Comparison of ENCODE assay signal across 7 cellular contexts in the genomic region with DNA sequence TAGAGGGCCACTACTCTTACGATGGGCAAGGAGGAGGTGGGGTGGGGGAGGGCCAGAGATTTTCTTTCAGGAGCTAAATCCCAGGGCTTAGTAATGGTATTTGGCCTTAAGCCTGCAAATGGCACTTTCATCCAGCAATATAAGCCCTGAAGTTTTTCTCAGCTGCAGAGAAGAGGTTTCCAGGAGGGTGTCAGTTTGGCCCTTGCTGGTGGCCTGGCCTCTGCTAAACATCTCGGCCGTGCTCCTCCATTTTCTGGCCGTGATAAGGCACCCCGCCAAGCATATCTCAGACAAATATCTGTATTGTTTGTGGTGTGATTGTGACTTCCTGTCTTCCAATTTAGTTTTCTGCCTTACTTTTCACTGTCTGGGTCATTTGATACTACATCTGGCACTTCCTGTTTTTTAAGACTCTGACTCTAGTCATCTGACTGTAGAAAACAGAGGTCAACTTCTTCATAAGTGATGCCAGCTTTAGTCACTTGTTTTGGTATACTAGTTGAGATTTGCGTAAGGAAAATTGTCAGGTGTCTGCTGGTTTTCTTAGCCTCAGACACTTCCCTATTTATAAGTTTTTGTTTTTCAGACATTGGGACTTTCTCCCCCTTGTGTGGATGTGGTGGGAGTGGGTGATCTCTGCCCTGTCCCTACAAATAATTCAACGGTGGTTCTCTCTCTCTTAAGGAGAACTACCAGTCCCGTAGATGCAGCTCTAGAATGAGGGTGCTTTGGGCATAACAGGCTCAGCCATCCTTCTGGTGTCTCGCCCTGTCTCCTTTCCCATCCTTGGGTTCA.
DNase-seq lines count a peak whose midpoint lies in the region; ATAC-seq and TF ChIP-seq lines count a peak whose summit lies in the region.

No MANE protein-coding gene starts in this region.

- H3K4me1 ChIP-seq in OCI-LY3 (ENCODE audit: low read length) = peaks cover 29% of the 10 kb centered on the region
- peaks cover 19% of the 10 kb centered on the region for H3K4me1 ChIP-seq in thymus (ENCODE audit: control insufficient read depth, insufficient read depth, low read length)

- H3K9ac ChIP-seq in OCI-LY3 (ENCODE audit: low read length) = peak overlapping the region; percentile 57

- H3K27me3 ChIP-seq in OCI-LY3 (ENCODE audit: low read depth, low read length) (no peaks in the 10 kb centered on the region), thymus (ENCODE audit: control insufficient read depth, insufficient read depth) (no peaks in the 10 kb centered on the region)

- no peak for TF ChIP-seq CTCF in OCI-LY3 (IDR thresholded peaks at IDR 0.05; ENCODE audit: low read depth, low read length)

- peaks cover 4% of the 10 kb centered on the region; the same call in 1 of the 2 replicates for H3K9me3 ChIP-seq in OCI-LY3 (ENCODE audit: insufficient read depth, low read length)
- H3K9me3 ChIP-seq in thymus (ENCODE audit: control insufficient read depth) = no peaks in the 10 kb centered on the region

- H3K36me3 ChIP-seq in OCI-LY3 (replicated peaks; ENCODE audit: low read depth, low read length) (no peaks in the 10 kb centered on the region), thymus (ENCODE audit: control insufficient read depth, insufficient read depth) (no peaks in the 10 kb centered on the region)

- peak overlapping the region; percentile 46 for H3K4me3 ChIP-seq in OCI-LY3 (ENCODE audit: low read length)
- no peak overlapping the region for H3K4me3 ChIP-seq in thymus (ENCODE audit: low read length)

- peaks cover 5% of the 10 kb centered on the region in 2 donors for H3K36me3 Mint-ChIP-seq in activated naive CD4-positive, alpha-beta T cell treated with anti-CD3 and anti-CD28 coated beads, Interleukin-2, amount 50 U/mL, for 72 hours

- peak in 1 of 2 donors; percentile 27 for DNase-seq in activated naive CD4-positive, alpha-beta T cell treated with anti-CD3 and anti-CD28 coated beads, Interleukin-2, amount 50 U/mL, for 72 hours (ENCODE audit: low spot score in 2 of 2)
- DNase-seq in kidney tubule cell (ENCODE audit: low spot score) (peak; percentile 72), NCI-H526 treated with DMSO at 0.1 percent for 48 hours (lab: John Stamatoyannopoulos, UW) (no peak)

- 25% methylated on average over 9 of the region's 9 CpGs for WGBS in thymus

- H3K4me2 ChIP-seq in OCI-LY3 (ENCODE audit: low read length) = peak overlapping the region; percentile 79

- H3K9me3 Mint-ChIP-seq in activated naive CD4-positive, alpha-beta T cell treated with anti-CD3 and anti-CD28 coated beads, Interleukin-2, amount 50 U/mL, for 72 hours = peaks cover 0 to 5% of the 10 kb centered on the region in 2 donors

- ATAC-seq in GM18909 (IDR thresholded peaks at IDR 0.05; ENCODE audit: poor library complexity, unreplicated experiment) = peak; percentile 91
- peak; percentile 85 for ATAC-seq in HG02943 (IDR thresholded peaks at IDR 0.05; ENCODE audit: low read depth, unreplicated experiment)
- ATAC-seq in activated naive CD4-positive, alpha-beta T cell treated with anti-CD3 and anti-CD28 coated beads, Interleukin-2, amount 50 U/mL, for 72 hours = peak; percentile 49 to 90

- H3K27ac ChIP-seq in OCI-LY3 (ENCODE audit: low read length) (peak overlapping the region; percentile 90), thymus (ENCODE audit: low read depth) (peak overlapping the region; percentile 90)

- peak overlapping the region; percentile 72 to 88 for H3K27ac Mint-ChIP-seq in activated naive CD4-positive, alpha-beta T cell treated with anti-CD3 and anti-CD28 coated beads, Interleukin-2, amount 50 U/mL, for 72 hours

- H4K20me1 ChIP-seq in OCI-LY3 (ENCODE audit: insufficient read depth, low read length) = no peaks in the 10 kb centered on the region

- H2AFZ ChIP-seq in OCI-LY3 (ENCODE audit: low read depth, low read length) = peak overlapping the region; percentile 87

- no peaks in the 10 kb centered on the region for H3K79me2 ChIP-seq in OCI-LY3 (ENCODE audit: low read length)
